In the genomic region with DNA sequence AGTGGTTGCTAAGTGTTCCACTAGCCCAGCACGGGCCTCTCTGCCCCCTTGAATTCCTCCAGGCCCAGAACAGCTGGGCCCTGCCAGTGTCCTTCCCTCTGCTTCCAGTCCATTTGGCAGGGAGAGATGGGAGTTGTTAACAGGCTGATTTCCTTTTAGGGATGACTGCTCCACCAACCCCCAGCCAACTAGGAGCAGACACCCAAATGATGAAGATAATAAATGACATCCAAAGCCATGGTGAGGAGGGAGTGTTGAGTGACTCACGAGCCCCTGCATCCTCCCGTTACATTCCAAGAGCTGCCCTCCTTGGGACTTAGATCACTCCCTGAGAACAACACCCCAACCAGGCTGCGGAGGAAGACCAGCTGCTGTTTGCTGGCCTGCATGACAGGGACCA, we compare ENCODE assay signal across 11 cellular contexts. TPM values are rescaled to one million over a fixed set of nuclear protein-coding genes. Genes with fewer than 3 reads are reported as not detected.
DNase-seq lines count a peak whose midpoint lies in the region; ATAC-seq, FAIRE-seq and TF ChIP-seq lines count a peak whose summit lies in the region.
"Had no signal": no experiment of that assay in that cellular context is flagged by ENCODE, and none has a peak within 500 bp of the region (broad histone marks: within the 10 kb centered on the region; RNA-seq: fewer than 3 reads in every experiment).

No MANE protein-coding gene starts in this region.

- H3K79me2 ChIP-seq in endothelial cell of umbilical vein (ENCODE audit: control insufficient read depth, insufficient read depth, low read length) = peaks cover 70% of the 10 kb centered on the region

- H3K14ac ChIP-seq in mesenchymal stem cell (ENCODE audit: low read length in 2 of 2) = no peak overlapping the region

- dilution Hi-C loops in endothelial cell of umbilical vein (cut with MboI; ENCODE audit: extremely low pct_ligation_motif_present, low sequenced_read_pairs) = no loop called here

- DNase-seq in M059J (ENCODE audit: low read depth) (peak; percentile 96), endothelial cell of umbilical vein (ENCODE audit: low read depth, low spot score) (peak; percentile 15), mesenchymal stem cell (peak; percentile 98), upper lobe of left lung (no peak), Kasumi-1 (lab: John Stamatoyannopoulos, UW) (no peak), HT-29 (ENCODE audit: low spot score) (no peak), posterior vena cava (ENCODE audit: low spot score) (no peak)
- DNase-seq in effector CD8-positive, alpha-beta T cell (lab: John Stamatoyannopoulos, UW) = no peak
- DNase-seq: activated T-cell treated with anti-CD3 and anti-CD28 coated beads, Interleukin-2, amount 50 U/mL, for 48 hours; stimulated activated CD4-positive, alpha-beta T cell treated with anti-CD3 and anti-CD28 coated beads, Interleukin-15, amount 100 ng/mL, for 24 hours had no signal

- H3K79me1 ChIP-seq in mesenchymal stem cell (replicated peaks; ENCODE audit: low read length, poor library complexity, severe bottlenecking) = peaks cover 15% of the 10 kb centered on the region

- TF ChIP-seq POLR2A in endothelial cell of umbilical vein (IDR thresholded peaks at IDR 0.05; ENCODE audit: low read depth, low read length) = no peak
- TF ChIP-seq POLR2A in upper lobe of left lung (IDR thresholded peaks at IDR 0.05) = no peak

- no peak overlapping the region for H3K27ac ChIP-seq in endothelial cell of umbilical vein (ENCODE audit: insufficient read depth, low read depth, low read length)
- H3K27ac ChIP-seq in mesenchymal stem cell (ENCODE audit: low read length, poor library complexity, severe bottlenecking) = peak overlapping the region; percentile 96
- H3K27ac ChIP-seq in upper lobe of left lung = peak overlapping the region in 2 of 4 donors; percentile 48 to 61

- H2BK15ac ChIP-seq in mesenchymal stem cell (ENCODE audit: low read depth, poor library complexity, severe bottlenecking) = no peak overlapping the region

- CTCF ChIA-PET in endothelial cell of umbilical vein (lab: Charles Lee) = interaction anchor here (1.3 to 1.6 kb wide), 2 partner anchors 21 to 66 kb away, joined by 4 to 5 read pairs; a partner anchor contains a TSS

- no peak overlapping the region for H4K91ac ChIP-seq in mesenchymal stem cell (ENCODE audit: low read length)

- H2AFZ ChIP-seq in endothelial cell of umbilical vein (ENCODE audit: low read depth, low read length) (no peak overlapping the region), mesenchymal stem cell (ENCODE audit: low read depth, low read length) (no peak overlapping the region)

- H3K4me3 ChIP-seq in endothelial cell of umbilical vein (replicated peaks in 1 of 3; ENCODE audit: insufficient read depth in 1 of 3, low read depth in 1 of 3, low read length in 3 of 3) = no peak overlapping the region
- H3K4me3 ChIP-seq in mesenchymal stem cell (ENCODE audit: insufficient read depth in 1 of 2, low read depth in 1 of 2, low read length in 2 of 2) = peak overlapping the region in 1 of 2 experiments; percentile 12
- H3K4me3 ChIP-seq in upper lobe of left lung = no peak overlapping the region
- H3K4me3 ChIP-seq: GM12878 had no signal

- FAIRE-seq in endothelial cell of umbilical vein (lab: Jason Lieb, UNC) = no peak
- FAIRE-seq: GM12878 had no signal

- H3K4me2 ChIP-seq in endothelial cell of umbilical vein (ENCODE audit: insufficient read depth, low read length) (no peak overlapping the region), mesenchymal stem cell (ENCODE audit: low read length, poor library complexity, severe bottlenecking) (peak overlapping the region; percentile 24)

- no peaks in the 10 kb centered on the region for H3K27me3 ChIP-seq in endothelial cell of umbilical vein (ENCODE audit: control insufficient read depth in 2 of 2, insufficient read depth in 2 of 2, low read length in 2 of 2)
- H3K27me3 ChIP-seq in mesenchymal stem cell (ENCODE audit: control insufficient read depth in 1 of 2, insufficient read depth in 1 of 2, low read length in 2 of 2) = no peaks in the 10 kb centered on the region
- H3K27me3 ChIP-seq in upper lobe of left lung = no peaks in the 10 kb centered on the region

- H3K23ac ChIP-seq in mesenchymal stem cell (ENCODE audit: low read length in 2 of 2) = no peak overlapping the region

- H2BK5ac ChIP-seq in mesenchymal stem cell (ENCODE audit: low read depth, low read length, poor library complexity, severe bottlenecking) = no peak overlapping the region

- H4K20me1 ChIP-seq in endothelial cell of umbilical vein (replicated peaks; ENCODE audit: control insufficient read depth, extremely low read depth, insufficient read depth, low read length) = no peaks in the 10 kb centered on the region

- POLR2A ChIA-PET in endothelial cell of umbilical vein (lab: Charles Lee) = no interaction called here

- no peak overlapping the region for H2BK12ac ChIP-seq in mesenchymal stem cell (ENCODE audit: low read length in 2 of 2)

- no peak overlapping the region for H2BK120ac ChIP-seq in mesenchymal stem cell (ENCODE audit: low read depth, low read length)

- no peak for TF ChIP-seq CTCF in endothelial cell of umbilical vein (IDR thresholded peaks at IDR 0.05; ENCODE audit: extremely low read depth in 1 of 2, insufficient read depth in 1 of 2, low read depth in 1 of 2, low read length in 2 of 2)
- TF ChIP-seq CTCF in upper lobe of left lung (IDR thresholded peaks at IDR 0.05) = no peak

- peak; percentile 71 to 90 for ATAC-seq in upper lobe of left lung (ENCODE audit: low FRiP score in 2 of 2)
- ATAC-seq: GM12878 had no signal

- peak in 1 of 4 donors; percentile 47 for TF ChIP-seq EP300 in upper lobe of left lung (IDR thresholded peaks at IDR 0.05)

- H3K9me1 ChIP-seq in endothelial cell of umbilical vein (replicated peaks; ENCODE audit: control insufficient read depth, extremely low read depth, insufficient read depth, low read length) = no peaks in the 10 kb centered on the region

- H4K8ac ChIP-seq in mesenchymal stem cell (ENCODE audit: low read length) = no peak overlapping the region

- no peak overlapping the region for H2AK5ac ChIP-seq in mesenchymal stem cell (ENCODE audit: low read length, severe bottlenecking)

- intact Hi-C loops in endothelial cell of umbilical vein (cut with micrococcal nuclease) (no loop called here), posterior vena cava (cut with DNase I) (no loop called here)

- peaks cover 9% of the 10 kb centered on the region for H3K4me1 ChIP-seq in endothelial cell of umbilical vein (ENCODE audit: control insufficient read depth, extremely low read depth, insufficient read depth, low read length)
- peaks cover 13% of the 10 kb centered on the region for H3K4me1 ChIP-seq in mesenchymal stem cell (ENCODE audit: control insufficient read depth, insufficient read depth, low read depth, low read length)
- H3K4me1 ChIP-seq in upper lobe of left lung = peaks cover 7 to 20% (median 9%) of the 10 kb centered on the region in 4 donors

- H3K4ac ChIP-seq in mesenchymal stem cell (ENCODE audit: low read depth in 1 of 2, low read length in 2 of 2) = no peak overlapping the region

- no peaks in the 10 kb centered on the region for H3K9me3 ChIP-seq in endothelial cell of umbilical vein (replicated peaks; ENCODE audit: control insufficient read depth, insufficient read depth, low read length)
- H3K9me3 ChIP-seq in mesenchymal stem cell (ENCODE audit: control insufficient read depth, low read length) = peaks cover 5% of the 10 kb centered on the region
- H3K9me3 ChIP-seq in upper lobe of left lung = no peaks in the 10 kb centered on the region

- no TSS peak for BruUV-seq in endothelial cell of umbilical vein (replicated peaks; lab: Mats Ljungman, UMichigan)

- 0% methylated on average over 3 of the region's 4 CpGs for WGBS in mesenchymal stem cell
- 73 to 85% methylated on average over 3 to 4 of the region's 4 CpGs for WGBS in upper lobe of left lung, 2 donors

- no peak overlapping the region for H3K9ac ChIP-seq in endothelial cell of umbilical vein (replicated peaks; ENCODE audit: extremely low read depth, insufficient read depth, low read length)
- H3K9ac ChIP-seq in mesenchymal stem cell (ENCODE audit: low read length) = peak overlapping the region; percentile 63

- H3K18ac ChIP-seq in mesenchymal stem cell (ENCODE audit: low read depth in 1 of 2, low read length in 2 of 2) = no peak overlapping the region

- H3K36me3 ChIP-seq in endothelial cell of umbilical vein (ENCODE audit: control insufficient read depth in 2 of 2, extremely low read depth in 1 of 2, insufficient read depth in 2 of 2, low read length in 2 of 2) (no peaks in the 10 kb centered on the region), mesenchymal stem cell (ENCODE audit: control insufficient read depth in 1 of 2, insufficient read depth in 2 of 2, low read depth in 1 of 2, low read length in 2 of 2) (peaks cover 3 to 25% of the 10 kb centered on the region in 2 experiments), upper lobe of left lung (no peaks in the 10 kb centered on the region)

TF ChIP-seq in endothelial cell of umbilical vein, 7 proteins besides CTCF, POLR2A, EP300 and RAD21 (continues in another document):
- no peak for TF ChIP-seq JUN (IDR thresholded peaks at IDR 0.05; ENCODE audit: borderline replicate concordance, insufficient read depth, insufficient read length, low read depth)
- TF ChIP-seq, protein P1, sequence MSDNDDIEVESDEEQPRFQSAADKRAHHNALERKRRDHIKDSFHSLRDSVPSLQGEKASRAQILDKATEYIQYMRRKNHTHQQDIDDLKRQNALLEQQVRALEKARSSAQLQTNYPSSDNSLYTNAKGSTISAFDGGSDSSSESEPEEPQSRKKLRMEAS (IDR thresholded peaks at IDR 0.05; ENCODE audit: insufficient read depth, insufficient read length) = no peak
- no peak for TF ChIP-seq POLR2AphosphoS5 (IDR thresholded peaks at IDR 0.05; ENCODE audit: insufficient read depth, low read depth, low read length)
- no peak for TF ChIP-seq EZH2 (IDR thresholded peaks at IDR 0.05; ENCODE audit: borderline replicate concordance, low read depth, low read length, severe bottlenecking)
- TF ChIP-seq MYC (IDR thresholded peaks at IDR 0.05; ENCODE audit: low read depth, low read length) = no peak
- TF ChIP-seq GATA2 (IDR thresholded peaks at IDR 0.05; ENCODE audit: insufficient read depth, insufficient read length, low read depth, low read length) = no peak

RNA-seq across cellular contexts. Expression of a gene that starts 20.6 kb away (rescaled TPM):
- 38.5 and 46.4 TPM in 2 replicates for total RNA-seq in M059J (2014; rRNA removed; shearing (Covaris generic))
- total RNA-seq in endothelial cell of umbilical vein (99.8 and 104 TPM in 2 replicates), upper lobe of left lung (10 to 100 TPM; 36.7 to 73.5 (median 58.0) TPM), posterior vena cava (100 to 1,000 TPM; 151 to 172 TPM)
- polyA plus RNA-seq in endothelial cell of umbilical vein = 35.8 and 40.6 TPM in 2 replicates
- polyA plus RNA-seq in endothelial cell of umbilical vein (2011; cell fraction: cytosol; rRNA removed) = 60.2 and 60.6 TPM in 2 replicates
- 46.8 and 53.1 TPM in 2 replicates for polyA plus RNA-seq in endothelial cell of umbilical vein (2011; cell fraction: nucleus; rRNA removed)
- polyA plus RNA-seq in endothelial cell of umbilical vein (2012) = 111 and 114 TPM in 2 replicates
- 90.1 and 92.6 TPM in 2 replicates for polyA minus RNA-seq in endothelial cell of umbilical vein
- polyA minus RNA-seq in endothelial cell of umbilical vein (2011; cell fraction: cytosol; rRNA and poly(A)+ RNA removed) = 20.1 TPM
- 59.2 and 87.7 TPM in 2 replicates for polyA minus RNA-seq in endothelial cell of umbilical vein (2011; cell fraction: nucleus; rRNA and poly(A)+ RNA removed)
- 109 TPM for polyA plus RNA-seq in mesenchymal stem cell (2013, experiment 1 of 2)
- 110 TPM for polyA plus RNA-seq in mesenchymal stem cell (2013, experiment 2 of 2)
- total RNA-seq in HT-29 (2014; rRNA removed; shearing (Covaris generic)) = 13.9 and 16.7 TPM in 2 replicates

Comparison
In these comparisons a context has a peak if more than half of its experiments do, and no peak if none do; other contexts are left out.
1. DNase-seq: peak in M059J (single experiment), endothelial cell of umbilical vein (single experiment) and mesenchymal stem cell (single experiment); none in upper lobe of left lung (0 of 2), Kasumi-1 (0 of 2), HT-29 (single experiment), effector CD8-positive, alpha-beta T cell (single experiment) and posterior vena cava (single experiment).